16 cellular contexts compared by ENCODE assay signal in the genomic region with DNA sequence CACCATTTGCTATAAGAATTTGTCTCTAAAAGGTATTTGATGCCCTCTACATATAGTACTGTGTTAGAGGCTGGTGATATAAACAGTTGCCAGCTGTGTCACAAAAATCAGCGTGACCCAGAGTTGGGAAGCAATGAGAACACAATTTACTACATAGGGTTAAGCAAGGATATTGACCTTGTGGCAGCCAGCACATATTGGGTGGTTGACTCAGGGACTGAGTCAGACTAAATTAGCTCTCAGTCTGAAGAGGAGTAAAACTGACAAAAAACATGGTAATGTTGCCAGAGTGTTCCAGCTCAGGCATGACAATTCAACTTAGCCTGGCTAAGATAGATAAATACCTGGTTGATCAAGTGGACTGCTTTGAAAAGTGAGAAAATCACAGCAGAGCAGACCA.
DNase-seq lines count a peak whose midpoint lies in the region; FAIRE-seq and TF ChIP-seq lines count a peak whose summit lies in the region.
"Had no signal": no experiment of that assay in that cellular context is flagged by ENCODE, and none has a peak within 500 bp of the region (broad histone marks: within the 10 kb centered on the region; RNA-seq: fewer than 3 reads in every experiment).

No MANE protein-coding gene starts in this region.

- H3K9me1 ChIP-seq in keratinocyte (ENCODE audit: control insufficient read depth, extremely low read depth, insufficient read depth, low read length) = no peaks in the 10 kb centered on the region

- H3K4me2 ChIP-seq in keratinocyte (ENCODE audit: control insufficient read depth, extremely low read depth, insufficient read depth, low read depth, low read length) = peak overlapping the region; percentile 62

- no peaks in the 10 kb centered on the region for H3K79me2 ChIP-seq in keratinocyte (ENCODE audit: control insufficient read depth, insufficient read depth, low read length)

- DNase-seq in AG08396 (ENCODE audit: low spot score) (peak; percentile 55), HPDE6-E6E7 (ENCODE audit: extremely low spot score) (peak; percentile 49), astrocyte of the cerebellum (ENCODE audit: low read depth) (peak; percentile 43), keratinocyte (ENCODE audit: low read depth, low spot score) (peak; percentile 61), NCI-H1092 (lab: John Stamatoyannopoulos, UW) (no peak), uterus (no peak), HT-29 (ENCODE audit: low spot score) (no peak)
- no peak for DNase-seq in activated T-cell treated with anti-CD3 and anti-CD28 coated beads, Interleukin-2, amount 50 U/mL, for 48 hours
- DNase-seq: activated CD4-positive, alpha-beta T cell treated with anti-CD3 and anti-CD28 coated beads for 36 hours; activated gamma-delta T cell; MV-4-11; NCI-H748 treated with DMSO at 0.1 percent for 48 hours; retina had no signal

- no peaks in the 10 kb centered on the region for H3K27me3 ChIP-seq in keratinocyte (ENCODE audit: control insufficient read depth, extremely low read depth, insufficient read depth, low read length)
- no peaks in the 10 kb centered on the region for H3K27me3 ChIP-seq in uterus

- H3K27ac ChIP-seq in keratinocyte (ENCODE audit: control insufficient read depth, insufficient read depth, low read length) (peak overlapping the region; percentile 13), uterus (no peak overlapping the region)
- H3K27ac ChIP-seq: C4-2B, thoracic aorta had no signal

- H3K4me3 ChIP-seq in astrocyte of the cerebellum (ENCODE audit: low read depth, low read length) = no peak overlapping the region
- H3K4me3 ChIP-seq in keratinocyte (ENCODE audit: control insufficient read depth in 2 of 3, extremely low read depth in 1 of 3, insufficient read depth in 2 of 3, low read depth in 1 of 3, low read length in 3 of 3) = no peak overlapping the region
- no peak overlapping the region for H3K4me3 ChIP-seq in uterus
- H3K4me3 ChIP-seq: thoracic aorta had no signal

- intact Hi-C loops in uterus (cut with DNase I; ENCODE audit: low total_unique reads) = no loop called here

- H4K20me1 ChIP-seq in keratinocyte (ENCODE audit: control insufficient read depth, extremely low read depth, insufficient read depth, low read length) = no peaks in the 10 kb centered on the region

- H3K9me3 ChIP-seq in keratinocyte (ENCODE audit: control insufficient read depth, low read depth, low read length) (no peaks in the 10 kb centered on the region), uterus (no peaks in the 10 kb centered on the region)
- H3K9me3 ChIP-seq: thoracic aorta had no signal

- H3K9ac ChIP-seq in keratinocyte (ENCODE audit: control insufficient read depth, extremely low read depth, insufficient read depth, low read length) = no peak overlapping the region

- in situ Hi-C loops in astrocyte of the cerebellum (cut with HindIII; ENCODE audit: low sequenced_read_pairs) = no loop called here

- peak overlapping the region; percentile 67 for H2AFZ ChIP-seq in keratinocyte (ENCODE audit: control insufficient read depth, low read length)

- H3K36me3 ChIP-seq in keratinocyte (ENCODE audit: control insufficient read depth in 2 of 2, extremely low read depth in 1 of 2, insufficient read depth in 2 of 2, low read length in 2 of 2) = no peaks in the 10 kb centered on the region
- H3K36me3 ChIP-seq in uterus = no peaks in the 10 kb centered on the region
- H3K36me3 ChIP-seq: thoracic aorta had no signal

- TF ChIP-seq POLR2A in uterus (IDR thresholded peaks at IDR 0.05) = no peak

- FAIRE-seq in keratinocyte (lab: Jason Lieb, UNC) = peak; percentile 88
- FAIRE-seq: colon had no signal

- TF ChIP-seq CTCF in astrocyte of the cerebellum (IDR thresholded peaks at IDR 0.05; ENCODE audit: low read depth, low read length, missing control alignments) (no peak), keratinocyte (optimal IDR thresholded peaks at IDR 0.05 in 1 of 3, IDR thresholded peaks at IDR 0.05 in 1 of 3, conservative IDR thresholded peaks at IDR 0.05 in 1 of 3; ENCODE audit: extremely low read depth in 1 of 3, insufficient read depth in 2 of 3, low read length in 3 of 3) (no peak), uterus (IDR thresholded peaks at IDR 0.05) (no peak)

- H3K4me1 ChIP-seq in keratinocyte (ENCODE audit: control insufficient read depth, extremely low read depth, insufficient read depth, low read length) (peaks cover 13% of the 10 kb centered on the region), uterus (no peaks in the 10 kb centered on the region)

- dilution Hi-C loops in keratinocyte (cut with MboI; ENCODE audit: extremely low pct_ligation_motif_present, low sequenced_read_pairs) = no loop called here

Comparison
In these comparisons a context has a peak if more than half of its experiments do, and no peak if none do; other contexts are left out.
1. DNase-seq: peak in AG08396 (single experiment), HPDE6-E6E7 (single experiment), astrocyte of the cerebellum (single experiment) and keratinocyte (single experiment); none in activated T-cell treated with anti-CD3 and anti-CD28 coated beads, Interleukin-2, amount 50 U/mL, for 48 hours (0 of 2), NCI-H1092 (single experiment), uterus (0 of 2) and HT-29 (single experiment).